In genomic region chr16:66830422-66831404, GRCh38 we compare ENCODE assay signal across 8 cellular contexts. TPM values are rescaled to one million over a fixed set of nuclear protein-coding genes. Genes with fewer than 3 reads are reported as not detected.
DNase-seq lines count a peak whose midpoint lies in the region; ATAC-seq and TF ChIP-seq lines count a peak whose summit lies in the region.

Gene NAE1, minus strand, starts transcription at chr16:66830976. Its CDS starts 77 bp downstream, at chr16:66830899.

- ATAC-seq in HG03442 (IDR thresholded peaks at IDR 0.05; ENCODE audit: unreplicated experiment) = peak; percentile 89
- ATAC-seq in left lobe of liver = peak; percentile 98

- peaks cover under 1% of the 10 kb centered on the region; the same call in 1 of the 2 replicates for H3K36me3 ChIP-seq in BJ (ENCODE audit: control insufficient read depth, insufficient read depth, low read length)

- H3K4me3 ChIP-seq in BJ (ENCODE audit: low read depth, low read length) = peak within 1 kb of the TSS; percentile 73
- peak within 1 kb of the TSS; percentile 88 for H3K4me3 ChIP-seq in coronary artery

- peak; percentile 86 for TF ChIP-seq CTCF in BJ (IDR thresholded peaks at IDR 0.05; ENCODE audit: insufficient read depth, low read depth, low read length)
- peak; percentile 95 for TF ChIP-seq CTCF in coronary artery (IDR thresholded peaks at IDR 0.05)

- no peaks in the 10 kb centered on the region for H3K27me3 ChIP-seq in BJ (ENCODE audit: control insufficient read depth, insufficient read depth, low read length)

- H3K27ac ChIP-seq in coronary artery = peak within 1 kb of the TSS; percentile 68 to 94

- POLR2A ChIA-PET in BJ (lab: Charles Lee) = no interaction called here

- peak; percentile 32 for DNase-seq in BJ (ENCODE audit: low read depth)
- DNase-seq in GM19238 (ENCODE audit: insufficient read length, low spot score) = peak; percentile 88
- peak; percentile 83 for DNase-seq in NCI-H510A treated with DMSO at 0.1 percent for 48 hours (lab: John Stamatoyannopoulos, UW)
- peak; percentile 91 for DNase-seq in activated CD4-positive, alpha-beta T cell treated with anti-CD3 and anti-CD28 coated beads for 48 hours
- peak; percentile 80 for DNase-seq in coronary artery (ENCODE audit: low spot score)
- peak; percentile 90 for DNase-seq in left lobe of liver (ENCODE audit: low spot score)
- DNase-seq in stimulated activated CD4-positive, alpha-beta T cell treated with anti-CD3 and anti-CD28 coated beads, Interleukin-2, amount 100 ng/mL, for 4 hours (ENCODE audit: low read depth) = peak; percentile 83

- CTCF ChIA-PET in BJ (lab: Yijun Ruan, JAX) = interaction anchor here (0.6 to 3.5 kb wide), 51 partner anchors 8 to 433 kb away, joined by 3 to 50 read pairs (median 4); partner anchors contain the start of genes CA7 and DYNC1LI2

RNA-seq across cellular contexts. Expression of gene NAE1, which starts in this region (rescaled TPM):
- polyA plus RNA-seq in BJ (2011; rRNA removed) = 27.3 and 43.6 TPM in 2 replicates
- polyA minus RNA-seq in BJ (2011; rRNA and poly(A)+ RNA removed) = 10.4 and 15.3 TPM in 2 replicates
- 19.5 TPM for total RNA-seq in left lobe of liver

Comparison
In these comparisons a context has a peak if more than half of its experiments do, and no peak if none do; other contexts are left out.
1. Peak in every context shown above with its lines: DNase-seq, ATAC-seq, H3K4me3 ChIP-seq and H3K27ac ChIP-seq.
2. DNase-seq: peak in every context shown above with its lines; median percentile 91 in activated CD4-positive, alpha-beta T cell treated with anti-CD3 and anti-CD28 coated beads for 48 hours; 90 in left lobe of liver; 88 in GM19238; 83 in NCI-H510A treated with DMSO at 0.1 percent for 48 hours; 83 in stimulated activated CD4-positive, alpha-beta T cell treated with anti-CD3 and anti-CD28 coated beads, Interleukin-2, amount 100 ng/mL, for 4 hours; 80 in coronary artery; 32 in BJ.